Comparison of ENCODE assay signal across 1 cellular context in genomic region chr4:6403400-6403685, GRCh38.
TF ChIP-seq lines count a peak whose summit lies in the region.

No MANE protein-coding gene starts in this region.

TF ChIP-seq in GM23338, 12 proteins besides CTCF, POLR2A, EP300 and RAD21 (continued from another document):
- TF ChIP-seq ZNF462 (CRISPR knock-in tag; IDR thresholded peaks at IDR 0.05): no peak
